ENCODE assay signal across 1 cellular context in genomic region chr15:78389356-78389755, GRCh38.
TF ChIP-seq lines count a peak whose summit lies in the region.

No MANE protein-coding gene starts in this region.

TF ChIP-seq in H1, 55 proteins besides CTCF, POLR2A, EP300 and RAD21:
- TF ChIP-seq SIX5 (IDR thresholded peaks at IDR 0.05; ENCODE audit: low read depth, low read length) = no peak
- TF ChIP-seq E2F6 (IDR thresholded peaks at IDR 0.05) = no peak
- TF ChIP-seq SP2 (IDR thresholded peaks at IDR 0.05; ENCODE audit: low read length) = no peak
- TF ChIP-seq CBX8 (IDR thresholded peaks at IDR 0.05; ENCODE audit: borderline replicate concordance, low read depth, low read length) = no peak
- no peak for TF ChIP-seq MAFK (IDR thresholded peaks at IDR 0.05; ENCODE audit: low read depth, low read length)
- no peak for TF ChIP-seq TAF1 (IDR thresholded peaks at IDR 0.05; ENCODE audit: low read depth, low read length)
- no peak for TF ChIP-seq GABPA (IDR thresholded peaks at IDR 0.05; ENCODE audit: borderline replicate concordance, insufficient read depth, low read length)
- no peak for TF ChIP-seq BCL11A (IDR thresholded peaks at IDR 0.05; ENCODE audit: low read depth in 2 of 2, low read length in 2 of 2)
- TF ChIP-seq HDAC2 (IDR thresholded peaks at IDR 0.05; ENCODE audit: borderline replicate concordance in 1 of 2, low read depth in 2 of 2, low read length in 2 of 2) = no peak
- no peak for TF ChIP-seq RNF2 (IDR thresholded peaks at IDR 0.05; ENCODE audit: borderline replicate concordance, low read depth, low read length, missing control alignments, poor library complexity, severe bottlenecking)
- no peak for TF ChIP-seq CEBPB (IDR thresholded peaks at IDR 0.05; ENCODE audit: low read depth, low read length)
- TF ChIP-seq KDM5A (IDR thresholded peaks at IDR 0.05; ENCODE audit: low read length) = no peak
- no peak for TF ChIP-seq GTF2F1 (IDR thresholded peaks at IDR 0.05; ENCODE audit: borderline replicate concordance, low read depth, low read length)
